ENCODE assay signal across 36 cellular contexts in the genomic region with DNA sequence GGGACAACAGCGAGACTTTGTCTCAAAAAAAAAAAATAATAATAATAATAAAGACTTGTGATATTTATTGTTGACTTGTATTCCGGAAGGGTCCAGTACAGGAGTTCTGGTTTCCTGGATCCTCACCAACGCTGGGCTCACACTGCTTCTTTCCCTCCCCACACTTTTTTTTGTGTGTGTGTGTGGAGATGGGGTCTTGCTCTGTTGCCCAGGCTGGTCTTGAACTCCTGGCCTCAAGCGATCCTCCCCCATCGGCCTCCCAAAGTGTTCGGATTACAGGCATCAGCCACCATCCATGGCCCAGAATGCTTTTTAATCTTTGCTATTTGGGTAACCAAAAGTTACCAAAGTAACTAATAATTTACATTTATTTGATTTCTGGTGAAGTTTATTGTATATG. TPM values are rescaled to one million over a fixed set of nuclear protein-coding genes. Genes with fewer than 3 reads are reported as not detected.
"Had no signal": no experiment of that assay in that cellular context is flagged by ENCODE, and none has a peak within 500 bp of the region (broad histone marks: within the 10 kb centered on the region; RNA-seq: fewer than 3 reads in every experiment).

No MANE protein-coding gene starts in this region.

- H3K36me3 ChIP-seq: adrenal gland, esophagus squamous epithelium, gastroesophageal sphincter, heart right ventricle had no signal

- ATAC-seq: activated CD4-positive, CD25-positive, alpha-beta regulatory T cell treated with anti-CD3 and anti-CD28 coated beads, Interleukin-2, amount 50 U/mL, for 24 hours; activated CD8-positive, alpha-beta T cell treated with anti-CD3 and anti-CD28 coated beads for 36 hours; activated naive CD8-positive, alpha-beta T cell treated with anti-CD3 and anti-CD28 coated beads, Interleukin-2, amount 50 U/mL, for 24 hours; activated T-cell treated with anti-CD3 and anti-CD28 coated beads, Interleukin-2, amount 50 U/mL, for 4 hours; body of pancreas; gastroesophageal sphincter; heart right ventricle; T-cell had no signal

- DNase-seq: activated B cell treated with CpG ODN at 0.5 μM for 24 hours; activated CD4-positive, alpha-beta T cell treated with anti-CD3 and anti-CD28 coated beads for 48 hours; activated CD4-positive, alpha-beta T cell treated with anti-CD3 and anti-CD28 coated beads, Interleukin-2, amount 50 U/mL, for 1 hour; activated CD4-positive, alpha-beta T cell treated with anti-CD3 and anti-CD28 coated beads, Interleukin-2, amount 50 U/mL, for 48 hours; activated CD8-positive, alpha-beta memory T cell treated with anti-CD3 and anti-CD28 coated beads for 24 hours; activated CD8-positive, alpha-beta T cell treated with anti-CD3 and anti-CD28 coated beads for 36 hours; activated naive CD4-positive, alpha-beta T cell treated with anti-CD3 and anti-CD28 coated beads for 36 hours; activated naive CD8-positive, alpha-beta T cell treated with anti-CD3 and anti-CD28 coated beads for 36 hours; activated naive CD8-positive, alpha-beta T cell treated with anti-CD3 and anti-CD28 coated beads, Interleukin-2, amount 50 U/mL, for 24 hours; activated T-cell treated with anti-CD3 and anti-CD28 coated beads, Interleukin-2, amount 50 U/mL, for 4 hours; adrenal gland; amygdala; aorta; body of pancreas; caudate nucleus; effector CD8-positive, alpha-beta T cell; esophagus squamous epithelium; foreskin melanocyte; heart right ventricle; T-cell; T1000 had no signal

- H3K27ac Mint-ChIP-seq: activated B cell treated with CpG ODN at 0.5 μM for 24 hours; activated CD8-positive, alpha-beta T cell treated with anti-CD3 and anti-CD28 coated beads for 36 hours; activated naive CD4-positive, alpha-beta T cell treated with anti-CD3 and anti-CD28 coated beads for 36 hours; activated naive CD4-positive, alpha-beta T cell treated with anti-CD3 and anti-CD28 coated beads, Interleukin-2, amount 50 U/mL, for 24 hours; activated naive CD8-positive, alpha-beta T cell treated with anti-CD3 and anti-CD28 coated beads for 36 hours; activated naive CD8-positive, alpha-beta T cell treated with anti-CD3 and anti-CD28 coated beads, Interleukin-2, amount 50 U/mL, for 24 hours; activated T-helper 1 cell treated with anti-CD3 and anti-CD28 coated beads, Interleukin-12 subunit alpha, Interleukin-12 subunit beta, Interleukin-2, Interleukin-4 antibody, amounts not matched to agents 30 ng/mL and 10 ng/mL and 1 ng/mL, durations not matched to agents 14 hours and 24 hours and 36 hours; activated T-helper 2 cell treated with anti-CD3 and anti-CD28 coated beads, Interferon-gamma antibody, Interleukin-2, Interleukin-4, amounts not matched to agents 10 μg/mL and 5 μg/mL and 100 μg/mL, durations not matched to agents 14 hours and 24 hours and 36 hours; T-cell; T-helper 1 cell treated with Interleukin-12 subunit alpha and Interleukin-12 subunit beta and Interleukin-4 antibody, amounts not matched to agents 30 μg/mL and 1 μg/mL, for 36 hours; T-helper 2 cell treated with Interferon-gamma antibody and Interleukin-4, amounts not matched to agents 5 μg/mL and 100 μg/mL, for 36 hours had no signal

- H3K4me1 Mint-ChIP-seq: activated naive CD8-positive, alpha-beta T cell treated with anti-CD3 and anti-CD28 coated beads for 36 hours had no signal

- H3K27ac ChIP-seq: adrenal gland, body of pancreas, epithelial cell of prostate, esophagus squamous epithelium, gastroesophageal sphincter, heart right ventricle had no signal

- H3K27me3 ChIP-seq: adrenal gland, body of pancreas, esophagus squamous epithelium, gastroesophageal sphincter, heart right ventricle had no signal

- FAIRE-seq: endothelial cell of umbilical vein had no signal

- H3K9me3 ChIP-seq: adrenal gland, body of pancreas, esophagus squamous epithelium, gastroesophageal sphincter, heart right ventricle had no signal

- H3K27me3 Mint-ChIP-seq: activated B cell treated with CpG ODN at 0.5 μM for 24 hours; activated CD8-positive, alpha-beta T cell treated with anti-CD3 and anti-CD28 coated beads for 36 hours; activated naive CD4-positive, alpha-beta T cell treated with anti-CD3 and anti-CD28 coated beads, Interleukin-2, amount 50 U/mL, for 24 hours; activated naive CD8-positive, alpha-beta T cell treated with anti-CD3 and anti-CD28 coated beads for 36 hours; activated naive CD8-positive, alpha-beta T cell treated with anti-CD3 and anti-CD28 coated beads, Interleukin-2, amount 50 U/mL, for 24 hours; T-cell had no signal

- H3K4me1 ChIP-seq: adrenal gland, gastroesophageal sphincter had no signal

- H3K4me3 ChIP-seq: adrenal gland, body of pancreas, esophagus squamous epithelium, gastroesophageal sphincter, heart right ventricle had no signal

- H3K4me3 Mint-ChIP-seq: activated B cell treated with CpG ODN at 0.5 μM for 24 hours; activated CD8-positive, alpha-beta T cell treated with anti-CD3 and anti-CD28 coated beads for 36 hours; activated naive CD4-positive, alpha-beta T cell treated with anti-CD3 and anti-CD28 coated beads for 36 hours; activated naive CD4-positive, alpha-beta T cell treated with anti-CD3 and anti-CD28 coated beads, Interleukin-2, amount 50 U/mL, for 24 hours; activated naive CD8-positive, alpha-beta T cell treated with anti-CD3 and anti-CD28 coated beads for 36 hours; activated naive CD8-positive, alpha-beta T cell treated with anti-CD3 and anti-CD28 coated beads, Interleukin-2, amount 50 U/mL, for 24 hours; activated T-cell treated with anti-CD3 and anti-CD28 coated beads, Interleukin-2, amount 50 U/mL, for 4 hours; activated T-helper 1 cell treated with anti-CD3 and anti-CD28 coated beads, Interleukin-12 subunit alpha, Interleukin-12 subunit beta, Interleukin-2, Interleukin-4 antibody, amounts not matched to agents 30 ng/mL and 10 ng/mL and 1 ng/mL, durations not matched to agents 14 hours and 24 hours and 36 hours; T-cell; T-helper 1 cell treated with Interleukin-12 subunit alpha and Interleukin-12 subunit beta and Interleukin-4 antibody, amounts not matched to agents 30 μg/mL and 1 μg/mL, for 36 hours; T-helper 2 cell treated with Interferon-gamma antibody and Interleukin-4, amounts not matched to agents 5 μg/mL and 100 μg/mL, for 36 hours had no signal

- H3K9me3 Mint-ChIP-seq: activated B cell treated with CpG ODN at 0.5 μM for 24 hours; activated CD8-positive, alpha-beta T cell treated with anti-CD3 and anti-CD28 coated beads for 36 hours; activated naive CD4-positive, alpha-beta T cell treated with anti-CD3 and anti-CD28 coated beads for 36 hours; activated naive CD4-positive, alpha-beta T cell treated with anti-CD3 and anti-CD28 coated beads, Interleukin-2, amount 50 U/mL, for 24 hours; activated naive CD8-positive, alpha-beta T cell treated with anti-CD3 and anti-CD28 coated beads, Interleukin-2, amount 50 U/mL, for 24 hours; activated T-cell treated with anti-CD3 and anti-CD28 coated beads, Interleukin-2, amount 50 U/mL, for 4 hours; activated T-helper 1 cell treated with anti-CD3 and anti-CD28 coated beads, Interleukin-12 subunit alpha, Interleukin-12 subunit beta, Interleukin-2, Interleukin-4 antibody, amounts not matched to agents 30 ng/mL and 10 ng/mL and 1 ng/mL, durations not matched to agents 14 hours and 24 hours and 36 hours; activated T-helper 2 cell treated with anti-CD3 and anti-CD28 coated beads, Interferon-gamma antibody, Interleukin-2, Interleukin-4, amounts not matched to agents 10 μg/mL and 5 μg/mL and 100 μg/mL, durations not matched to agents 14 hours and 24 hours and 36 hours; T-helper 2 cell treated with Interferon-gamma antibody and Interleukin-4, amounts not matched to agents 5 μg/mL and 100 μg/mL, for 36 hours had no signal

RNA-seq across cellular contexts. Expression of a gene that starts 39.7 kb away (rescaled TPM):
- total RNA-seq: activated B cell treated with CpG ODN at 0.5 μM for 24 hours; activated CD8-positive, alpha-beta T cell treated with anti-CD3 and anti-CD28 coated beads for 36 hours; activated naive CD4-positive, alpha-beta T cell treated with anti-CD3 and anti-CD28 coated beads for 36 hours; activated naive CD8-positive, alpha-beta T cell treated with anti-CD3 and anti-CD28 coated beads for 36 hours; activated T-cell treated with anti-CD3 and anti-CD28 coated beads, Interleukin-2, amount 50 U/mL, for 4 hours; activated T-helper 1 cell treated with anti-CD3 and anti-CD28 coated beads, Interleukin-12 subunit alpha, Interleukin-12 subunit beta, Interleukin-2, Interleukin-4 antibody, amounts not matched to agents 30 ng/mL and 10 ng/mL and 1 ng/mL, durations not matched to agents 14 hours and 24 hours and 36 hours; activated T-helper 2 cell treated with anti-CD3 and anti-CD28 coated beads, Interferon-gamma antibody, Interleukin-2, Interleukin-4, amounts not matched to agents 10 μg/mL and 5 μg/mL and 100 μg/mL, durations not matched to agents 14 hours and 24 hours and 36 hours; adrenal gland; aorta; body of pancreas; chondrocyte; dermis microvascular lymphatic vessel endothelial cell; endothelial cell of umbilical vein; esophagus squamous epithelium; fibroblast of lung; fibroblast of villous mesenchyme; gastroesophageal sphincter; glomerular endothelial cell; T-cell had no signal
- polyA plus RNA-seq: aorta, endothelial cell of umbilical vein, esophagus, fibroblast of lung, heart right ventricle had no signal
